ENCODE assay signal across 8 cellular contexts in genomic region chr20:10674684-10675455, GRCh38. TPM values are rescaled to one million over a fixed set of nuclear protein-coding genes. Genes with fewer than 3 reads are reported as not detected.
DNase-seq lines count a peak whose midpoint lies in the region; ATAC-seq and TF ChIP-seq lines count a peak whose summit lies in the region.

No MANE protein-coding gene starts in this region.

- H3K36me3 ChIP-seq in HCT116 (ENCODE audit: control insufficient read depth in 1 of 2, insufficient read depth in 2 of 2, low read length in 2 of 2) (peaks cover 0 to 3% of the 10 kb centered on the region in 2 experiments; a peak in 1 of 4 replicates), SK-N-SH (replicated peaks in 1 of 2; ENCODE audit: control insufficient read depth in 1 of 2, insufficient read depth in 2 of 2, low read length in 1 of 2) (peaks cover 0 to 10% of the 10 kb centered on the region in 2 experiments), kidney epithelial cell (ENCODE audit: control insufficient read depth, insufficient read depth, low read length) (no peaks in the 10 kb centered on the region)

- H3K27ac ChIP-seq in HCT116 (ENCODE audit: low read depth, low read length) (peak overlapping the region; percentile 99), SK-N-SH (ENCODE audit: low read depth in 2 of 2, low read length in 1 of 2) (peak overlapping the region; percentile 55 to 98; a peak in 3 of 4 replicates)

- H3K4me3 ChIP-seq in HCT116 (replicated peaks in 1 of 2; ENCODE audit: low read depth in 1 of 2, low read length in 2 of 2), result peak overlapping the region; percentile 75 to 90
- H3K4me3 ChIP-seq in SK-N-SH (ENCODE audit: low read depth in 2 of 2, low read length in 1 of 2), result peak overlapping the region; percentile 68 to 89
- H3K4me3 ChIP-seq in kidney epithelial cell (ENCODE audit: low read depth, low read length), result peak overlapping the region; percentile 74

- peaks cover 21% of the 10 kb centered on the region for H3K4me1 Mint-ChIP-seq in activated naive CD4-positive, alpha-beta T cell treated with anti-CD3 and anti-CD28 coated beads for 36 hours (ENCODE audit: low read depth)
- H3K4me1 Mint-ChIP-seq in chondrocyte (ENCODE audit: low read depth), result peaks cover 44% of the 10 kb centered on the region

- no peaks in the 10 kb centered on the region for H3K9me2 ChIP-seq in HCT116 (ENCODE audit: insufficient read depth)
- H3K9me2 ChIP-seq in SK-N-SH, result no peaks in the 10 kb centered on the region

- TF ChIP-seq RAD21 in HCT116 (IDR thresholded peaks at IDR 0.05; ENCODE audit: low read depth), result peak; percentile 81
- TF ChIP-seq RAD21 in SK-N-SH (IDR thresholded peaks at IDR 0.05; ENCODE audit: low read length), result peak; percentile 55

- BruUV-seq in HCT116 (replicated peaks; lab: Mats Ljungman, UMichigan), result no TSS peak

- no peak for TF ChIP-seq POLR2A in HCT116 (IDR thresholded peaks at IDR 0.05; ENCODE audit: borderline replicate concordance, extremely low read depth, insufficient read depth, insufficient read length)

- 13% methylated on average over 20 of the region's 38 CpGs for WGBS in SK-N-SH (ENCODE audit: low lambda C conversion rate)

- TF ChIP-seq CTCF in HCT116 (IDR thresholded peaks at IDR 0.05 in 2 of 3, conservative IDR thresholded peaks at IDR 0.05 in 1 of 3; ENCODE audit: borderline replicate concordance in 1 of 3, insufficient read depth in 1 of 3, low read depth in 2 of 3, low read length in 2 of 3), result peak; percentile 53 to 77 (median 64); a peak in 5 of 6 replicates
- peak; percentile 65 for TF ChIP-seq CTCF in LNCAP (IDR thresholded peaks at IDR 0.05)
- TF ChIP-seq CTCF in SK-N-SH (IDR thresholded peaks at IDR 0.05), result peak; percentile 69
- peak; percentile 95 for TF ChIP-seq CTCF in chondrocyte (IDR thresholded peaks at IDR 0.05)
- TF ChIP-seq CTCF in kidney epithelial cell (IDR thresholded peaks at IDR 0.05; ENCODE audit: insufficient read depth, low read length, poor library complexity, severe bottlenecking), result peak; percentile 90

- H3K79me2 ChIP-seq in HCT116 (ENCODE audit: insufficient read depth, low read length) (peaks cover 30% of the 10 kb centered on the region; the same call in 1 of the 2 replicates), SK-N-SH (ENCODE audit: insufficient read depth) (peaks cover 39% of the 10 kb centered on the region)

- TF ChIP-seq EP300 in SK-N-SH (IDR thresholded peaks at IDR 0.05; ENCODE audit: borderline replicate concordance in 1 of 2, low read depth in 1 of 2, low read length in 1 of 2), result no peak

- DNase-seq in activated naive CD4-positive, alpha-beta T cell treated with anti-CD3 and anti-CD28 coated beads for 36 hours, result peak; percentile 47
- DNase-seq in activated naive CD4-positive, alpha-beta T cell (lab: John Stamatoyannopoulos, UW), result no peak
- DNase-seq in HCT116 (ENCODE audit: low read depth, low spot score) (peak; percentile 48), SK-N-SH (peak; percentile 85), chondrocyte (ENCODE audit: low spot score) (no peak), kidney epithelial cell (ENCODE audit: low read depth) (no peak)
- DNase-seq in stimulated activated CD4-positive, alpha-beta T cell treated with anti-CD3 and anti-CD28 coated beads, Interleukin-1b, Interleukin-23, amount 100 ng/mL, for 48 hours, result peak; percentile 44

- ATAC-seq in HCT116, result peak; percentile 60

- no peak overlapping the region for H3K27ac Mint-ChIP-seq in activated naive CD4-positive, alpha-beta T cell treated with anti-CD3 and anti-CD28 coated beads for 36 hours
- peak overlapping the region; percentile 95 for H3K27ac Mint-ChIP-seq in chondrocyte (ENCODE audit: unreplicated experiment)

- H3K9me3 ChIP-seq in HCT116 (ENCODE audit: control insufficient read depth in 1 of 2, insufficient read depth in 1 of 2, low read depth in 1 of 2, low read length in 2 of 2) (no peaks in the 10 kb centered on the region), SK-N-SH (no peaks in the 10 kb centered on the region)

- H4K20me1 ChIP-seq in HCT116 (ENCODE audit: insufficient read depth), result no peaks in the 10 kb centered on the region
- peaks cover 15% of the 10 kb centered on the region for H4K20me1 ChIP-seq in SK-N-SH (ENCODE audit: insufficient read depth)

- intact Hi-C loops in activated naive CD4-positive, alpha-beta T cell treated with anti-CD3 and anti-CD28 coated beads for 36 hours (cut with micrococcal nuclease), result loop anchor here (1.0 to 10.0 kb wide), 8 partner anchors 76 to 1217 kb away; partner anchors contain the start of genes ANKEF1 and MKKS
- intact Hi-C loops in HCT116 (cut with micrococcal nuclease), result loop anchor here (1.0 to 10.0 kb wide), 8 partner anchors 123 to 867 kb away; partner anchors contain the start of genes MKKS and SLX4IP

- H3K27me3 Mint-ChIP-seq in activated naive CD4-positive, alpha-beta T cell treated with anti-CD3 and anti-CD28 coated beads for 36 hours (ENCODE audit: low read depth), result peaks cover 56% of the 10 kb centered on the region
- H3K27me3 Mint-ChIP-seq in chondrocyte (ENCODE audit: low read depth), result no peaks in the 10 kb centered on the region

- peak overlapping the region; percentile 87 for H3K4me2 ChIP-seq in HCT116 (ENCODE audit: low read length)
- H3K4me2 ChIP-seq in SK-N-SH, result peak overlapping the region; percentile 80

- no peaks in the 10 kb centered on the region for H3K27me3 ChIP-seq in HCT116 (ENCODE audit: insufficient read depth, low read length)
- no peaks in the 10 kb centered on the region for H3K27me3 ChIP-seq in SK-N-SH (ENCODE audit: insufficient read depth)
- no peaks in the 10 kb centered on the region for H3K27me3 ChIP-seq in kidney epithelial cell (ENCODE audit: control insufficient read depth, insufficient read depth, low read length)

- H3K4me1 ChIP-seq in HCT116 (ENCODE audit: control insufficient read depth in 1 of 2, insufficient read depth in 2 of 2, low read length in 2 of 2), result peaks cover 13 to 26% of the 10 kb centered on the region in 2 experiments
- H3K4me1 ChIP-seq in SK-N-SH (ENCODE audit: control insufficient read depth in 1 of 2, insufficient read depth in 2 of 2, low read depth in 1 of 2, low read length in 1 of 2), result peaks cover 12 to 19% of the 10 kb centered on the region in 2 experiments; a peak in 3 of 4 replicates

- POLR2A ChIA-PET in HCT116 (lab: Charles Lee) (interaction anchor here (1.1 to 1.9 kb wide), 4 partner anchors 8 to 860 kb away, joined by 3 to 7 read pairs (median 3); no protein-coding TSS in a partner anchor), SK-N-SH (lab: Yijun Ruan, JAX) (no interaction called here)

- H3K4me3 Mint-ChIP-seq in activated naive CD4-positive, alpha-beta T cell treated with anti-CD3 and anti-CD28 coated beads for 36 hours, result peak overlapping the region; percentile 50
- H3K4me3 Mint-ChIP-seq in chondrocyte (ENCODE audit: unreplicated experiment), result peak overlapping the region; percentile 82

- H3K9me3 Mint-ChIP-seq in activated naive CD4-positive, alpha-beta T cell treated with anti-CD3 and anti-CD28 coated beads for 36 hours, result no peaks in the 10 kb centered on the region
- no peaks in the 10 kb centered on the region for H3K9me3 Mint-ChIP-seq in chondrocyte (ENCODE audit: low read depth)

- no peaks in the 10 kb centered on the region for H3K36me3 Mint-ChIP-seq in activated naive CD4-positive, alpha-beta T cell treated with anti-CD3 and anti-CD28 coated beads for 36 hours (ENCODE audit: low read depth)
- peaks cover 30% of the 10 kb centered on the region for H3K36me3 Mint-ChIP-seq in chondrocyte (ENCODE audit: low read depth)

- CTCF ChIA-PET in activated naive CD4-positive, alpha-beta T cell treated with anti-CD3 and anti-CD28 coated beads for 36 hours (lab: Charles Lee), result interaction anchor here (0.5 to 0.6 kb wide), 2 partner anchors 245 to 278 kb away, joined by 3 read pairs; no protein-coding TSS in a partner anchor
- CTCF ChIA-PET in HCT116 (lab: Charles Lee) (interaction anchor here (1.1 to 2.5 kb wide), 5 partner anchors 8 to 869 kb away, joined by 3 to 9 read pairs (median 5); no protein-coding TSS in a partner anchor), SK-N-SH (lab: Yijun Ruan, JAX) (interaction anchor here (0.9 to 2.1 kb wide), 10 partner anchors 9 to 261 kb away, joined by 3 to 16 read pairs (median 3); no protein-coding TSS in a partner anchor)

- peak overlapping the region; percentile 83 for H3K9ac ChIP-seq in HCT116 (ENCODE audit: low read length)
- peak overlapping the region; percentile 96 for H3K9ac ChIP-seq in SK-N-SH

- peaks cover 3% of the 10 kb centered on the region for H3F3A ChIP-seq in SK-N-SH (replicated peaks; ENCODE audit: insufficient read depth)

- H2AFZ ChIP-seq in HCT116 (ENCODE audit: low read depth, low read length, poor library complexity, severe bottlenecking) (no peak overlapping the region), SK-N-SH (ENCODE audit: low read depth) (peak overlapping the region; percentile 61; the same call in 1 of the 2 replicates)

- RAD21 ChIA-PET in HCT116 (lab: Charles Lee; ENCODE audit: low non-redundant PET in 1 of 2, low total read pairs in 2 of 2, uncharacterized antibody in 2 of 2, unreplicated experiment in 2 of 2), result interaction anchor here (0.6 to 1.5 kb wide), 2 partner anchors 340 to 599 kb away, joined by 3 read pairs; no protein-coding TSS in a partner anchor

TF ChIP-seq in HCT116, 20 proteins besides CTCF, POLR2A, EP300 and RAD21 (continues in another document):
- TF ChIP-seq YY1 (IDR thresholded peaks at IDR 0.05; ENCODE audit: extremely low read depth, insufficient replicate concordance, low read depth, low read length) (peak; percentile 5), MAX (IDR thresholded peaks at IDR 0.05) (no peak)

TF ChIP-seq in SK-N-SH, 30 proteins besides CTCF, POLR2A, EP300 and RAD21:
- no peak for TF ChIP-seq IRF3 (IDR thresholded peaks at IDR 0.05; ENCODE audit: low read depth, low read length)
- peak; percentile 40 for TF ChIP-seq SMC3 (IDR thresholded peaks at IDR 0.05; ENCODE audit: low read depth, low read length)
- no peak for TF ChIP-seq FOSL2 (IDR thresholded peaks at IDR 0.05; ENCODE audit: borderline replicate concordance, low read depth)
TF ChIP-seq in SK-N-SH: peak in this region for 1.

RNA-seq across cellular contexts. Expression of gene JAG1, which starts 1.1 kb away (rescaled TPM):
- under 1 TPM; 0.25 to 0.41 TPM for total RNA-seq in activated naive CD4-positive, alpha-beta T cell treated with anti-CD3 and anti-CD28 coated beads for 36 hours
- total RNA-seq in HCT116 (2021; ENCODE audit: unreplicated experiment), result 31.9 TPM
- polyA plus RNA-seq in HCT116 (2012), result 25.3 and 25.7 TPM in 2 replicates
- polyA plus RNA-seq in SK-N-SH (2012; rRNA removed), result 6.0 and 7.7 TPM in 2 replicates
- 3.7 TPM in 2 replicates for polyA plus RNA-seq in SK-N-SH (2012; cell fraction: cytosol; rRNA removed)
- polyA plus RNA-seq in SK-N-SH (2012; cell fraction: nucleus; rRNA removed), result 27.9 and 48.5 TPM in 2 replicates
- total RNA-seq in chondrocyte, result 161 to 510 TPM (median 505 TPM) in 3 replicates
- total RNA-seq in kidney epithelial cell, result 132 and 150 TPM in 2 replicates

Comparison
In these comparisons a context has a peak if more than half of its experiments do, and no peak if none do; other contexts are left out.
1. DNase-seq: peak in activated naive CD4-positive, alpha-beta T cell treated with anti-CD3 and anti-CD28 coated beads for 36 hours (single experiment), HCT116 (single experiment), SK-N-SH (single experiment) and stimulated activated CD4-positive, alpha-beta T cell treated with anti-CD3 and anti-CD28 coated beads, Interleukin-1b, Interleukin-23, amount 100 ng/mL, for 48 hours (single experiment); none in activated naive CD4-positive, alpha-beta T cell (0 of 4), chondrocyte (single experiment) and kidney epithelial cell (single experiment).
2. RNA of gene JAG1, which starts 1.1 kb away (total RNA-seq): 161 to 510 TPM in chondrocyte, 132 to 150 TPM in kidney epithelial cell and 31.9 TPM in HCT116 (single experiment); 0.25 to 0.41 TPM in activated naive CD4-positive, alpha-beta T cell treated with anti-CD3 and anti-CD28 coated beads for 36 hours; every median in the first group is over 10 times any median in the second.
3. Peak in every context shown above with its lines, with median percentiles within 50 percentile points of each other: H3K4me3 ChIP-seq and CTCF ChIP-seq.